ENCODE assay signal across 9 cellular contexts in genomic region chr17:81403671-81404534, GRCh38. TPM values are rescaled to one million over a fixed set of nuclear protein-coding genes. Genes with fewer than 3 reads are reported as not detected.
DNase-seq lines count a peak whose midpoint lies in the region; ATAC-seq and TF ChIP-seq lines count a peak whose summit lies in the region.
"Had no signal": no experiment of that assay in that cellular context is flagged by ENCODE, and none has a peak within 500 bp of the region (broad histone marks: within the 10 kb centered on the region; RNA-seq: fewer than 3 reads in every experiment).

No MANE protein-coding gene starts in this region.

- WGBS in mesodermal cell (ENCODE audit: insufficient coverage in 2 of 2), 2 experiments, result 65 to 69% methylated on average over 32 of the region's 39 CpGs
- WGBS in tibial nerve, 2 donors, result 54 to 58% methylated on average over 39 of the region's 39 CpGs

- H3K36me3 ChIP-seq in mesodermal cell (ENCODE audit: control insufficient read depth, insufficient read depth, low read length) (no peaks in the 10 kb centered on the region), tibial nerve (no peaks in the 10 kb centered on the region), HAP-1 (replicated peaks) (no peaks in the 10 kb centered on the region)

- peak; percentile 43 for DNase-seq in NCI-H2227 treated with DMSO at 0.1 percent for 48 hours (lab: John Stamatoyannopoulos, UW)
- no peak for DNase-seq in coronary artery (ENCODE audit: low spot score)
- no peak for DNase-seq in tibial nerve (ENCODE audit: low spot score in 2 of 2)
- no peak for DNase-seq in HAP-1 (ENCODE audit: low spot score in 2 of 2)
- no peak for DNase-seq in HuH-7 (ENCODE audit: low spot score)
- DNase-seq: activated CD4-positive, alpha-beta T cell treated with anti-CD3 and anti-CD28 coated beads, Interleukin-2, amount 50 U/mL, for 4 hours; hippocampal formation had no signal

- H3K27me3 ChIP-seq in tibial nerve (no peaks in the 10 kb centered on the region), HAP-1 (ENCODE audit: low read depth) (no peaks in the 10 kb centered on the region)

- peaks cover 65% of the 10 kb centered on the region for H3K4me1 ChIP-seq in mesodermal cell (ENCODE audit: control insufficient read depth, insufficient read depth, low read length, poor library complexity, severe bottlenecking)
- peaks cover 0 to 72% (median 54%) of the 10 kb centered on the region in 4 donors for H3K4me1 ChIP-seq in tibial nerve
- H3K4me1 ChIP-seq in HAP-1, result peaks cover 14% of the 10 kb centered on the region

- TF ChIP-seq CTCF in coronary artery (IDR thresholded peaks at IDR 0.05), result no peak
- TF ChIP-seq CTCF in tibial nerve (IDR thresholded peaks at IDR 0.05), result no peak

- peak overlapping the region; percentile 68 for H3K4me3 ChIP-seq in coronary artery
- no peak overlapping the region for H3K4me3 ChIP-seq in mesodermal cell (ENCODE audit: extremely low read depth, insufficient read depth, low read length, poor library complexity, severe bottlenecking)
- H3K4me3 ChIP-seq in tibial nerve, result peak overlapping the region in 2 of 4 donors; percentile 2 to 36
- no peak overlapping the region for H3K4me3 ChIP-seq in HAP-1

- TF ChIP-seq EP300 in tibial nerve (IDR thresholded peaks at IDR 0.05), result peak in 1 of 2 donors; percentile 50

- ATAC-seq in HG02610 (IDR thresholded peaks at IDR 0.05; ENCODE audit: unreplicated experiment), result no peak

- in situ Hi-C loops in HAP-1 (cut with MboI; ENCODE audit: low sequenced_read_pairs), result no loop called here

- H3K9me3 ChIP-seq in mesodermal cell (ENCODE audit: control insufficient read depth, low read length) (no peaks in the 10 kb centered on the region), tibial nerve (no peaks in the 10 kb centered on the region), HAP-1 (no peaks in the 10 kb centered on the region)

- H3K27ac ChIP-seq in coronary artery (peak overlapping the region; percentile 95 to 97), mesodermal cell (ENCODE audit: low read depth, low read length, severe bottlenecking) (peak overlapping the region; percentile 37), tibial nerve (peak overlapping the region; percentile 52 to 99 (median 94))

- no peak for TF ChIP-seq POLR2A in tibial nerve (IDR thresholded peaks at IDR 0.05)

RNA-seq across cellular contexts. Expression of gene BAHCC1, which starts 8.6 kb away (rescaled TPM):
- polyA plus RNA-seq in mesodermal cell (2013, experiment 1 of 2), result 29.9 TPM
- polyA plus RNA-seq in mesodermal cell (2013, experiment 2 of 2), result 21.6 TPM
- 10 to 100 TPM; 15.1 to 38.7 (median 27.4) TPM for total RNA-seq in tibial nerve

Comparison
In these comparisons a context has a peak if more than half of its experiments do, and no peak if none do; other contexts are left out.
1. H3K27ac ChIP-seq: peak in every context shown above with its lines; median percentile 96 in coronary artery; 94 in tibial nerve; 37 in mesodermal cell.